ENCODE assay signal across 28 cellular contexts in genomic region chr10:92809845-92810244, GRCh38.
"Had no signal": no experiment of that assay in that cellular context is flagged by ENCODE, and none has a peak within 500 bp of the region (broad histone marks: within the 10 kb centered on the region; RNA-seq: fewer than 3 reads in every experiment).

No MANE protein-coding gene starts in this region.

- H3K9me3 Mint-ChIP-seq: activated naive CD8-positive, alpha-beta T cell treated with anti-CD3 and anti-CD28 coated beads, Interleukin-2, amount 10 ng/mL, durations not matched to agents 7 days and 5 days; T-helper 1 cell treated with Interleukin-12 subunit alpha and Interleukin-12 subunit beta and Interleukin-4 antibody, amounts not matched to agents 30 μg/mL and 1 μg/mL, for 36 hours; WTC11 had no signal

- FAIRE-seq: RCC 7860 had no signal

- H3K36me3 ChIP-seq: adrenal gland, MG63, SJSA1 had no signal

- H3K9me3 ChIP-seq: adrenal gland, MG63, SJSA1 had no signal

- H3K27ac Mint-ChIP-seq: activated CD8-positive, alpha-beta T cell treated with anti-CD3 and anti-CD28 coated beads, Interleukin-2, amount 10 ng/mL, durations not matched to agents 7 days and 5 days; activated naive CD8-positive, alpha-beta T cell treated with anti-CD3 and anti-CD28 coated beads, Interleukin-2, amount 10 ng/mL, durations not matched to agents 7 days and 5 days; T-helper 1 cell treated with Interleukin-12 subunit alpha and Interleukin-12 subunit beta and Interleukin-4 antibody, amounts not matched to agents 30 μg/mL and 1 μg/mL, for 36 hours; WTC11 had no signal

- H3K27me3 ChIP-seq: adrenal gland, MG63, SJSA1 had no signal

- H3K36me3 Mint-ChIP-seq: activated naive CD8-positive, alpha-beta T cell treated with anti-CD3 and anti-CD28 coated beads, Interleukin-2, amount 10 ng/mL, durations not matched to agents 7 days and 5 days; WTC11 had no signal

- H3K4me3 Mint-ChIP-seq: activated CD8-positive, alpha-beta T cell treated with anti-CD3 and anti-CD28 coated beads, Interleukin-2, amount 10 ng/mL, durations not matched to agents 7 days and 5 days; activated naive CD8-positive, alpha-beta T cell treated with anti-CD3 and anti-CD28 coated beads, Interleukin-2, amount 10 ng/mL, durations not matched to agents 7 days and 5 days; T-helper 1 cell treated with Interleukin-12 subunit alpha and Interleukin-12 subunit beta and Interleukin-4 antibody, amounts not matched to agents 30 μg/mL and 1 μg/mL, for 36 hours; WTC11 had no signal

- DNase-seq: activated CD4-positive, alpha-beta T cell treated with anti-CD3 and anti-CD28 coated beads for 48 hours; activated CD4-positive, alpha-beta T cell treated with anti-CD3 and anti-CD28 coated beads, Interleukin-2, amount 50 U/mL, for 4 hours; activated CD4-positive, CD25-positive, alpha-beta regulatory T cell treated with anti-CD3 and anti-CD28 coated beads, Interleukin-2, amount 50 U/mL, for 72 hours; activated CD8-positive, alpha-beta memory T cell treated with anti-CD3 and anti-CD28 coated beads, Interleukin-2, amount 50 U/mL, for 48 hours; activated CD8-positive, alpha-beta T cell treated with anti-CD3 and anti-CD28 coated beads, Interleukin-2, amount 10 ng/mL, durations not matched to agents 7 days and 5 days; activated naive CD4-positive, alpha-beta T cell treated with anti-CD3 and anti-CD28 coated beads, Interleukin-2, amount 50 U/mL, for 16 hours; activated naive CD8-positive, alpha-beta T cell treated with anti-CD3 and anti-CD28 coated beads, Interleukin-2, amount 10 ng/mL, durations not matched to agents 7 days and 5 days; activated T-cell treated with anti-CD3 and anti-CD28 coated beads, Interleukin-2, amount 50 U/mL, for 1 hour; adrenal gland; anterior cingulate cortex; KG1; MG63; NCI-H1092 treated with DMSO at 0.1 percent for 48 hours; NCI-H1417 treated with DMSO at 0.1 percent for 48 hours; NCI-H1694; NCI-H2029 treated with DMSO at 0.1 percent for 48 hours; NCI-H345; NCI-H510A; NCI-H526 treated with DMSO at 0.1 percent for 48 hours; NCI-H82; PC-3; SHP77; SW 1271 had no signal

- ATAC-seq: activated CD8-positive, alpha-beta T cell treated with anti-CD3 and anti-CD28 coated beads, Interleukin-2, amount 10 ng/mL, durations not matched to agents 7 days and 5 days; PC-3; SK-N-SH treated with all-trans-retinoic acid at 6 μM for 48 hours; WTC11 had no signal

- H3K4me1 ChIP-seq: adrenal gland had no signal

- H3K27ac ChIP-seq: adrenal gland, SJSA1 had no signal

- H3K4me3 ChIP-seq: adrenal gland, MG63, SJSA1 had no signal
